Comparison of ENCODE assay signal across 10 cellular contexts in genomic region chr3:182937293-182938051, GRCh38. TPM values are rescaled to one million over a fixed set of nuclear protein-coding genes. Genes with fewer than 3 reads are reported as not detected.
DNase-seq lines count a peak whose midpoint lies in the region; ATAC-seq, FAIRE-seq and TF ChIP-seq lines count a peak whose summit lies in the region.
"Had no signal": no experiment of that assay in that cellular context is flagged by ENCODE, and none has a peak within 500 bp of the region (broad histone marks: within the 10 kb centered on the region; RNA-seq: fewer than 3 reads in every experiment).

No MANE protein-coding gene starts in this region.

- DNase-seq in epithelial cell of prostate (ENCODE audit: low read depth, low spot score) (peak; percentile 6), posterior cingulate gyrus (no peak), mesenteric fat pad (ENCODE audit: low spot score) (no peak), C1 segment of cervical spinal cord (lab: John Stamatoyannopoulos, UW) (no peak), D721Med (ENCODE audit: insufficient read length, low spot score) (no peak)
- DNase-seq: activated naive CD8-positive, alpha-beta T cell treated with anti-CD3 and anti-CD28 coated beads for 36 hours; NCI-H1092 treated with DMSO at 0.1 percent for 48 hours had no signal

- intact Hi-C loops in posterior cingulate gyrus (cut with DNase I) = no loop called here

- FAIRE-seq in D721Med (lab: Jason Lieb, UNC) = no peak

- ATAC-seq in GM18858 (IDR thresholded peaks at IDR 0.05; ENCODE audit: unreplicated experiment) (peak; percentile 86), GM21717 (IDR thresholded peaks at IDR 0.05; ENCODE audit: unreplicated experiment) (peak; percentile 61), HG03571 (IDR thresholded peaks at IDR 0.05; ENCODE audit: unreplicated experiment) (peak; percentile 90)

- no peak for TF ChIP-seq CTCF in D721Med (IDR thresholded peaks at IDR 0.05; ENCODE audit: insufficient read depth, missing control alignments)

- no peak overlapping the region for H3K27ac ChIP-seq in epithelial cell of prostate

RNA-seq across cellular contexts. Expression of gene DCUN1D1, which starts 42.9 kb away (rescaled TPM):
- total RNA-seq in mesenteric fat pad = 49.0 TPM
